Comparison of ENCODE assay signal across 11 cellular contexts in genomic region chr4:74402692-74403460, GRCh38.
DNase-seq lines count a peak whose midpoint lies in the region; ATAC-seq and TF ChIP-seq lines count a peak whose summit lies in the region.
"Had no signal": no experiment of that assay in that cellular context is flagged by ENCODE, and none has a peak within 500 bp of the region (broad histone marks: within the 10 kb centered on the region; RNA-seq: fewer than 3 reads in every experiment).

No MANE protein-coding gene starts in this region.

- H3K4me3 ChIP-seq in DOHH2 (ENCODE audit: low read length), result peak overlapping the region; percentile 5
- H3K4me3 ChIP-seq in HAP-1, result no peak overlapping the region
- H3K4me3 ChIP-seq: lower lobe of right lung, SJCRH30 had no signal

- no peaks in the 10 kb centered on the region for H3K9me3 ChIP-seq in DOHH2 (ENCODE audit: control insufficient read depth, insufficient read depth, low read length)
- no peaks in the 10 kb centered on the region for H3K9me3 ChIP-seq in HAP-1
- H3K9me3 ChIP-seq: lower lobe of right lung, SJCRH30 had no signal

- in situ Hi-C loops in HAP-1 (cut with MboI; ENCODE audit: low sequenced_read_pairs) (no loop called here), ACHN (cut with HindIII; ENCODE audit: low pct_ligation_motif_present, low pct_unique_long_range_greater_than_20kb, low sequenced_read_pairs) (no loop called here)

- no peaks in the 10 kb centered on the region for H3K79me2 ChIP-seq in DOHH2 (ENCODE audit: control insufficient read depth, low read length)

- no peaks in the 10 kb centered on the region for H4K20me1 ChIP-seq in DOHH2 (ENCODE audit: control insufficient read depth, insufficient read depth, low read depth, low read length)

- H3K4me1 ChIP-seq in DOHH2 (ENCODE audit: control insufficient read depth, low read length) (peaks cover 16% of the 10 kb centered on the region), HAP-1 (no peaks in the 10 kb centered on the region)
- H3K4me1 ChIP-seq: lower lobe of right lung, SJCRH30 had no signal

- H3K27me3 ChIP-seq in DOHH2 (ENCODE audit: control insufficient read depth, low read length) (no peaks in the 10 kb centered on the region), HAP-1 (ENCODE audit: low read depth) (no peaks in the 10 kb centered on the region)

- H3K4me2 ChIP-seq in DOHH2 (ENCODE audit: low read length), result peak overlapping the region; percentile 25

- ATAC-seq in GM19455 (IDR thresholded peaks at IDR 0.05; ENCODE audit: unreplicated experiment) (peak; percentile 80), HG02970 (IDR thresholded peaks at IDR 0.05; ENCODE audit: low FRiP score, unreplicated experiment) (peak; percentile 98)
- ATAC-seq: lower lobe of right lung had no signal

- H3F3A ChIP-seq in DOHH2 (ENCODE audit: control insufficient read depth, insufficient read depth), result no peaks in the 10 kb centered on the region

- peak; percentile 5 for DNase-seq in NAMALWA (ENCODE audit: low spot score)
- no peak for DNase-seq in caudate nucleus (lab: John Stamatoyannopoulos, UW)
- no peak for DNase-seq in HAP-1 (ENCODE audit: low spot score in 2 of 2)
- no peak for DNase-seq in SHP77 treated with DMSO at 0.1 percent for 48 hours (lab: John Stamatoyannopoulos, UW)
- no peak for DNase-seq in ACHN
- DNase-seq: lower lobe of right lung, NCI-H2081 treated with DMSO at 0.1 percent for 48 hours, SJCRH30 had no signal

- H3K27ac ChIP-seq in DOHH2 (ENCODE audit: low read depth, low read length) (no peak overlapping the region; the same call in 1 of the 2 replicates), caudate nucleus (ENCODE audit: low read depth, low read length) (no peak overlapping the region)
- H3K27ac ChIP-seq: lower lobe of right lung, SJCRH30 had no signal

- TF ChIP-seq CTCF in DOHH2 (IDR thresholded peaks at IDR 0.05; ENCODE audit: low read depth, low read length, poor library complexity, severe bottlenecking), result no peak

- H3K36me3 ChIP-seq in DOHH2 (ENCODE audit: control insufficient read depth, low read length) (no peaks in the 10 kb centered on the region), HAP-1 (replicated peaks) (no peaks in the 10 kb centered on the region)
- H3K36me3 ChIP-seq: lower lobe of right lung, SJCRH30 had no signal

- no peaks in the 10 kb centered on the region for H3K9me2 ChIP-seq in DOHH2 (replicated peaks; ENCODE audit: control insufficient read depth, low read length)
